ENCODE assay signal across 10 cellular contexts in the genomic region with DNA sequence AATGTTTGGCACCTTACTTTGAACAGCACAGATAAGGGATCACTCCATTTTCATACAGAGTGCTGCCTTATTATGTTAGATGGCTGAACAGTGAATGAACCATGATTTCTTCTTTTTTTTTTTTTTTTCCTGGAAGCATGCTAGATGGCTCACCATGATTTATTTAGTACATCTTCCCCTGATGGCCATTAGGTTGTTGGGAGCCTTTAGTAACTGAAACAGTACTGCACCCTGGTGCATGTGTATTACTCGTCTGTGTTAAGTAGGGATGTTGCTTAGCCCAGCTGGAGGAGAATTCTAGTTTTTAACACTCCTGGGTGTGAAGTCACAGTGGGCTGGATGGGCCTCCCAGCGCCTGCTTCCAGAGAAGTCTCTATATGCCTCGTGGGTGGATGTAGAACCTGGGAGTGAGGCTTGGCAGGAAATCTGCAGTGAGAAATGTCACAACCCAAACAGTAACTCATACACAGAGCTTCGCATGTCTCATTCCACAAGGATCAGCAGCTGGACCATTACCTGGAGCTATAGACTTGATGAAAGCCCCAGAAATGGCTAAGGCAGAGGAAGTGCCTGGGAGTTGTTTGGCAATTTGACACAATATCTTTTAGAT. TPM values are rescaled to one million over a fixed set of nuclear protein-coding genes. Genes with fewer than 3 reads are reported as not detected.
DNase-seq lines count a peak whose midpoint lies in the region; ATAC-seq and TF ChIP-seq lines count a peak whose summit lies in the region.
"Had no signal": no experiment of that assay in that cellular context is flagged by ENCODE, and none has a peak within 500 bp of the region (broad histone marks: within the 10 kb centered on the region; RNA-seq: fewer than 3 reads in every experiment).

No MANE protein-coding gene starts in this region.

- no peak overlapping the region for H3K4me3 ChIP-seq in skeletal muscle satellite cell (ENCODE audit: low read length)

- peak overlapping the region; percentile 54 for H3K4me2 ChIP-seq in skeletal muscle satellite cell (ENCODE audit: low read length)

- no peaks in the 10 kb centered on the region for H3K36me3 ChIP-seq in skeletal muscle satellite cell (ENCODE audit: insufficient read depth, low read length)

- H3K27ac ChIP-seq in RWPE1 = peak overlapping the region; percentile 85

- peak overlapping the region; percentile 28 for H3K9ac ChIP-seq in skeletal muscle satellite cell (ENCODE audit: low read depth, low read length)

- peaks cover 40% of the 10 kb centered on the region for H3K4me1 ChIP-seq in skeletal muscle satellite cell (ENCODE audit: control insufficient read depth, insufficient read depth, low read length)

- H3K27me3 ChIP-seq in skeletal muscle satellite cell (ENCODE audit: control insufficient read depth, insufficient read depth, low read length) = no peaks in the 10 kb centered on the region

- H3K9me3 Mint-ChIP-seq in activated CD4-positive, alpha-beta T cell treated with anti-CD3 and anti-CD28 coated beads for 36 hours (ENCODE audit: low read depth) = no peaks in the 10 kb centered on the region
- H3K9me3 Mint-ChIP-seq in endothelial cell (ENCODE audit: unreplicated experiment) = no peaks in the 10 kb centered on the region

- H3K9me3 ChIP-seq in skeletal muscle satellite cell (replicated peaks; ENCODE audit: low read length) = no peaks in the 10 kb centered on the region

- intact Hi-C loops in activated CD4-positive, alpha-beta T cell treated with anti-CD3 and anti-CD28 coated beads for 36 hours (cut with DNase I, micrococcal nuclease) = loop anchor here (1.0 to 5.0 kb wide), 8 partner anchors 34 to 92 kb away; partner anchors contain the start of gene SLC20A1 (in 1 of the 2)

- no peak overlapping the region for H3K4me3 Mint-ChIP-seq in activated CD4-positive, alpha-beta T cell treated with anti-CD3 and anti-CD28 coated beads for 36 hours
- H3K4me3 Mint-ChIP-seq in endothelial cell (ENCODE audit: unreplicated experiment) = no peak overlapping the region

- DNase-seq in activated CD4-positive, alpha-beta T cell treated with anti-CD3 and anti-CD28 coated beads for 36 hours = peak; percentile 34
- no peak for DNase-seq in activated CD4-positive, alpha-beta T cell treated with anti-CD3 and anti-CD28 coated beads for 4 hours
- DNase-seq in RWPE1 (ENCODE audit: low spot score) = no peak
- DNase-seq in endothelial cell (ENCODE audit: low spot score) = no peak
- no peak for DNase-seq in NCI-H2171 (lab: John Stamatoyannopoulos, UW)
- DNase-seq: NCI-H1417 treated with DMSO at 0.1 percent for 48 hours had no signal

- POLR2A ChIA-PET in activated CD4-positive, alpha-beta T cell treated with anti-CD3 and anti-CD28 coated beads for 36 hours (lab: Charles Lee) = interaction anchor here (0.6 to 2.3 kb wide), 5 partner anchors 14 to 46 kb away, joined by 3 to 19 read pairs (median 5); partner anchors contain the start of gene SLC20A1
- POLR2A ChIA-PET in RWPE1 (lab: Yijun Ruan, JAX; ENCODE audit: low non-redundant PET) = no interaction called here

- CTCF ChIA-PET in activated CD4-positive, alpha-beta T cell treated with anti-CD3 and anti-CD28 coated beads for 36 hours (lab: Charles Lee) = interaction anchor here (0.7 to 3.6 kb wide), 24 partner anchors 8 to 577 kb away, joined by 3 to 36 read pairs (median 4); no protein-coding TSS in a partner anchor
- CTCF ChIA-PET in RWPE1 (lab: Yijun Ruan, JAX) = interaction anchor here (1.5 kb wide), 1 partner anchor 35 kb away, joined by 5 read pairs; no protein-coding TSS in a partner anchor

- no peaks in the 10 kb centered on the region for H3K27me3 Mint-ChIP-seq in activated CD4-positive, alpha-beta T cell treated with anti-CD3 and anti-CD28 coated beads for 36 hours
- peaks cover 2% of the 10 kb centered on the region for H3K27me3 Mint-ChIP-seq in endothelial cell (ENCODE audit: unreplicated experiment)

- H3K36me3 Mint-ChIP-seq in activated CD4-positive, alpha-beta T cell treated with anti-CD3 and anti-CD28 coated beads for 36 hours (ENCODE audit: low read depth) = no peaks in the 10 kb centered on the region
- H3K36me3 Mint-ChIP-seq in endothelial cell (ENCODE audit: low read depth, unreplicated experiment) = no peaks in the 10 kb centered on the region

- H3K27ac Mint-ChIP-seq in activated CD4-positive, alpha-beta T cell treated with anti-CD3 and anti-CD28 coated beads for 36 hours = peak overlapping the region; percentile 61
- H3K27ac Mint-ChIP-seq in endothelial cell (ENCODE audit: unreplicated experiment) = peak overlapping the region; percentile 25

- peak; percentile 13 for ATAC-seq in activated CD4-positive, alpha-beta T cell treated with anti-CD3 and anti-CD28 coated beads for 36 hours
- ATAC-seq in GM19035 (IDR thresholded peaks at IDR 0.05; ENCODE audit: unreplicated experiment) = no peak
- no peak for ATAC-seq in HG02938 (IDR thresholded peaks at IDR 0.05; ENCODE audit: unreplicated experiment)

- no peak for TF ChIP-seq CTCF in RWPE1 (conservative IDR thresholded peaks at IDR 0.05; ENCODE audit: low read depth)
- TF ChIP-seq CTCF in endothelial cell (IDR thresholded peaks at IDR 0.05; ENCODE audit: unreplicated experiment) = no peak

- peaks cover 33% of the 10 kb centered on the region for H3K4me1 Mint-ChIP-seq in activated CD4-positive, alpha-beta T cell treated with anti-CD3 and anti-CD28 coated beads for 36 hours
- peaks cover 29% of the 10 kb centered on the region for H3K4me1 Mint-ChIP-seq in endothelial cell (ENCODE audit: unreplicated experiment)

RNA-seq across cellular contexts. Expression of gene NT5DC4, which starts 29.0 kb away (rescaled TPM):
- not detected for total RNA-seq in activated CD4-positive, alpha-beta T cell treated with anti-CD3 and anti-CD28 coated beads for 36 hours
- total RNA-seq in endothelial cell (ENCODE audit: unreplicated experiment) = not detected
- total RNA-seq in skeletal muscle satellite cell (2012; rRNA removed) = not detected in 2 replicates
- total RNA-seq: pulmonary artery endothelial cell had no signal

RNA-seq across cellular contexts. Expression of gene SLC20A1, which starts 46.1 kb away (rescaled TPM):
- 10 to 100 TPM; 69.3 to 69.6 TPM for total RNA-seq in activated CD4-positive, alpha-beta T cell treated with anti-CD3 and anti-CD28 coated beads for 36 hours
- total RNA-seq in endothelial cell (ENCODE audit: unreplicated experiment) = 255 TPM
- 110 and 184 TPM in 2 replicates for total RNA-seq in skeletal muscle satellite cell (2012; rRNA removed)
